ENCODE assay signal across 16 cellular contexts in genomic region chr10:79003183-79004100, GRCh38.
DNase-seq lines count a peak whose midpoint lies in the region; ATAC-seq, FAIRE-seq and TF ChIP-seq lines count a peak whose summit lies in the region.
"Had no signal": no experiment of that assay in that cellular context is flagged by ENCODE, and none has a peak within 500 bp of the region (broad histone marks: within the 10 kb centered on the region; RNA-seq: fewer than 3 reads in every experiment).

No MANE protein-coding gene starts in this region.

- no peaks in the 10 kb centered on the region for H3K27me3 ChIP-seq in small intestine (ENCODE audit: control insufficient read depth in 2 of 2, insufficient read depth in 2 of 2, low read length in 2 of 2)

- H3K27ac ChIP-seq in small intestine (ENCODE audit: low read depth in 1 of 2, low read length in 1 of 2) (no peak overlapping the region), RWPE1 (no peak overlapping the region)
- H3K27ac ChIP-seq: 22Rv1, C4-2B had no signal

- H3K36me3 ChIP-seq in small intestine (ENCODE audit: control insufficient read depth in 2 of 2, insufficient read depth in 2 of 2, low read length in 2 of 2): no peaks in the 10 kb centered on the region

- 35 to 66% (median 43%) methylated on average over 15 to 19 of the region's 19 CpGs for WGBS in small intestine, 3 donors

- H3K4me3 Mint-ChIP-seq in brain: no peak overlapping the region
- H3K4me3 Mint-ChIP-seq: activated B cell treated with CpG ODN at 0.5 μM for 24 hours had no signal

- TF ChIP-seq CTCF in brain (conservative IDR thresholded peaks at IDR 0.05) (no peak), RWPE1 (conservative IDR thresholded peaks at IDR 0.05; ENCODE audit: low read depth) (no peak)

- H3K9me3 ChIP-seq in small intestine (ENCODE audit: control insufficient read depth, low read depth): no peaks in the 10 kb centered on the region

- peaks cover 0 to 2% (median 0%) of the 10 kb centered on the region in 5 experiments for H3K9me3 Mint-ChIP-seq in brain
- H3K9me3 Mint-ChIP-seq: activated B cell treated with CpG ODN at 0.5 μM for 24 hours had no signal

- POLR2A ChIA-PET in RWPE1 (lab: Yijun Ruan, JAX; ENCODE audit: low non-redundant PET): no interaction called here

- no peak for FAIRE-seq in small intestine (lab: Jason Lieb, UNC)

- H3K27ac Mint-ChIP-seq in brain: peak overlapping the region in 4 of 5 experiments; percentile 57 to 92 (median 78)
- H3K27ac Mint-ChIP-seq: activated B cell treated with CpG ODN at 0.5 μM for 24 hours had no signal

- H3K4me1 Mint-ChIP-seq in brain: peaks cover 64% of the 10 kb centered on the region
- H3K4me1 Mint-ChIP-seq: activated B cell treated with CpG ODN at 0.5 μM for 24 hours had no signal

- no peak for ATAC-seq in GM18511 (IDR thresholded peaks at IDR 0.05; ENCODE audit: unreplicated experiment)

- DNase-seq in NCI-H1436 (lab: John Stamatoyannopoulos, UW) (peak; percentile 15), NCI-H1436 treated with DMSO at 0.1 percent for 48 hours (lab: John Stamatoyannopoulos, UW) (no peak), left kidney (ENCODE audit: low read depth, low spot score) (peak; percentile 87), small intestine (peak; percentile 80), RWPE1 (ENCODE audit: low spot score) (no peak), T-helper 9 cell (no peak)
- DNase-seq: activated B cell treated with CpG ODN at 0.5 μM for 24 hours; activated gamma-delta T cell treated with Interleukin-2 at 50 U/mL for 16 hours; effector CD4-positive, alpha-beta T cell; NCI-H1048; NCI-H2171 treated with DMSO at 0.1 percent for 48 hours; OCI-M1 had no signal

- H3K36me3 Mint-ChIP-seq in brain: no peaks in the 10 kb centered on the region

- CTCF ChIA-PET in RWPE1 (lab: Yijun Ruan, JAX): interaction anchor here (0.6 to 1.0 kb wide), 3 partner anchors 50 to 1337 kb away, joined by 3 to 4 read pairs (median 4); no protein-coding TSS in a partner anchor

- H3K4me3 ChIP-seq in small intestine (ENCODE audit: low read depth in 1 of 2, low read length in 2 of 2): no peak overlapping the region

- peaks cover 0 to 4% of the 10 kb centered on the region in 2 donors for H3K4me1 ChIP-seq in small intestine (ENCODE audit: control insufficient read depth in 2 of 2, insufficient read depth in 1 of 2, low read depth in 1 of 2, low read length in 1 of 2)

- peaks cover 7% of the 10 kb centered on the region for H3K27me3 Mint-ChIP-seq in brain

Comparison
In these comparisons a context has a peak if more than half of its experiments do, and no peak if none do; other contexts are left out.
1. DNase-seq: peak in NCI-H1436 (single experiment), left kidney (single experiment) and small intestine (single experiment); none in NCI-H1436 treated with DMSO at 0.1 percent for 48 hours (single experiment), RWPE1 (single experiment) and T-helper 9 cell (single experiment).